ENCODE assay signal across 1 cellular context in the genomic region with DNA sequence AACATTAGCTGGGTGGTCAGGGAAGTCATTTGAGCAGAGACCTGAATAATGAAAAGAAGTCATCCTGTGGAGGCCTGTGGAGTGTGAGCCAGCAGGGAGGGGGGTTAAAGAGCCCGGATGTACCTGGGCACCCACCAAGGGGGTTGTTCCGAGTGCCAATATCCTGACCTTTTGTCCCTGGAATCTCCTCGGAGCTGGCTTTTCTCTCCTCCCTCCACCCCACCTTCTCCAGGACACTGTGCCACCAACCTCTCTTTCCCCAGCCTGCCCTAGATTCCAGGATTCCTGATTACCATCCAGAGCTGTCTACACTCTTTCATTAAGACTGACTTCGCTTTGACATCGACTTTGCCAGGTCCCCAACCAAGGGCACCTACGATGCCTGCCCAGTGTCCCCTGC.
TF ChIP-seq lines count a peak whose summit lies in the region.

No MANE protein-coding gene starts in this region.

TF ChIP-seq in GM23338, 12 proteins besides CTCF, POLR2A, EP300 and RAD21 (continued from another document):
- TF ChIP-seq ZNF331 (CRISPR knock-in tag; IDR thresholded peaks at IDR 0.05; ENCODE audit: low read depth) (no peak), JUNB (IDR thresholded peaks at IDR 0.05; ENCODE audit: unreplicated experiment) (no peak), CREB1 (CRISPR knock-in tag; IDR thresholded peaks at IDR 0.05; ENCODE audit: low read depth) (no peak), STAT1 (IDR thresholded peaks at IDR 0.05; ENCODE audit: unreplicated experiment) (no peak), POLR2AphosphoS5 (IDR thresholded peaks at IDR 0.05; ENCODE audit: low read depth) (no peak), EZH2 (IDR thresholded peaks at IDR 0.05; ENCODE audit: low read depth, unreplicated experiment) (no peak), NANOG (IDR thresholded peaks at IDR 0.05; ENCODE audit: borderline replicate concordance) (no peak), ZNF114 (CRISPR knock-in tag; IDR thresholded peaks at IDR 0.05) (no peak), EZH2phosphoT487 (IDR thresholded peaks at IDR 0.05; ENCODE audit: unreplicated experiment) (no peak)
- TF ChIP-seq, protein P1, sequence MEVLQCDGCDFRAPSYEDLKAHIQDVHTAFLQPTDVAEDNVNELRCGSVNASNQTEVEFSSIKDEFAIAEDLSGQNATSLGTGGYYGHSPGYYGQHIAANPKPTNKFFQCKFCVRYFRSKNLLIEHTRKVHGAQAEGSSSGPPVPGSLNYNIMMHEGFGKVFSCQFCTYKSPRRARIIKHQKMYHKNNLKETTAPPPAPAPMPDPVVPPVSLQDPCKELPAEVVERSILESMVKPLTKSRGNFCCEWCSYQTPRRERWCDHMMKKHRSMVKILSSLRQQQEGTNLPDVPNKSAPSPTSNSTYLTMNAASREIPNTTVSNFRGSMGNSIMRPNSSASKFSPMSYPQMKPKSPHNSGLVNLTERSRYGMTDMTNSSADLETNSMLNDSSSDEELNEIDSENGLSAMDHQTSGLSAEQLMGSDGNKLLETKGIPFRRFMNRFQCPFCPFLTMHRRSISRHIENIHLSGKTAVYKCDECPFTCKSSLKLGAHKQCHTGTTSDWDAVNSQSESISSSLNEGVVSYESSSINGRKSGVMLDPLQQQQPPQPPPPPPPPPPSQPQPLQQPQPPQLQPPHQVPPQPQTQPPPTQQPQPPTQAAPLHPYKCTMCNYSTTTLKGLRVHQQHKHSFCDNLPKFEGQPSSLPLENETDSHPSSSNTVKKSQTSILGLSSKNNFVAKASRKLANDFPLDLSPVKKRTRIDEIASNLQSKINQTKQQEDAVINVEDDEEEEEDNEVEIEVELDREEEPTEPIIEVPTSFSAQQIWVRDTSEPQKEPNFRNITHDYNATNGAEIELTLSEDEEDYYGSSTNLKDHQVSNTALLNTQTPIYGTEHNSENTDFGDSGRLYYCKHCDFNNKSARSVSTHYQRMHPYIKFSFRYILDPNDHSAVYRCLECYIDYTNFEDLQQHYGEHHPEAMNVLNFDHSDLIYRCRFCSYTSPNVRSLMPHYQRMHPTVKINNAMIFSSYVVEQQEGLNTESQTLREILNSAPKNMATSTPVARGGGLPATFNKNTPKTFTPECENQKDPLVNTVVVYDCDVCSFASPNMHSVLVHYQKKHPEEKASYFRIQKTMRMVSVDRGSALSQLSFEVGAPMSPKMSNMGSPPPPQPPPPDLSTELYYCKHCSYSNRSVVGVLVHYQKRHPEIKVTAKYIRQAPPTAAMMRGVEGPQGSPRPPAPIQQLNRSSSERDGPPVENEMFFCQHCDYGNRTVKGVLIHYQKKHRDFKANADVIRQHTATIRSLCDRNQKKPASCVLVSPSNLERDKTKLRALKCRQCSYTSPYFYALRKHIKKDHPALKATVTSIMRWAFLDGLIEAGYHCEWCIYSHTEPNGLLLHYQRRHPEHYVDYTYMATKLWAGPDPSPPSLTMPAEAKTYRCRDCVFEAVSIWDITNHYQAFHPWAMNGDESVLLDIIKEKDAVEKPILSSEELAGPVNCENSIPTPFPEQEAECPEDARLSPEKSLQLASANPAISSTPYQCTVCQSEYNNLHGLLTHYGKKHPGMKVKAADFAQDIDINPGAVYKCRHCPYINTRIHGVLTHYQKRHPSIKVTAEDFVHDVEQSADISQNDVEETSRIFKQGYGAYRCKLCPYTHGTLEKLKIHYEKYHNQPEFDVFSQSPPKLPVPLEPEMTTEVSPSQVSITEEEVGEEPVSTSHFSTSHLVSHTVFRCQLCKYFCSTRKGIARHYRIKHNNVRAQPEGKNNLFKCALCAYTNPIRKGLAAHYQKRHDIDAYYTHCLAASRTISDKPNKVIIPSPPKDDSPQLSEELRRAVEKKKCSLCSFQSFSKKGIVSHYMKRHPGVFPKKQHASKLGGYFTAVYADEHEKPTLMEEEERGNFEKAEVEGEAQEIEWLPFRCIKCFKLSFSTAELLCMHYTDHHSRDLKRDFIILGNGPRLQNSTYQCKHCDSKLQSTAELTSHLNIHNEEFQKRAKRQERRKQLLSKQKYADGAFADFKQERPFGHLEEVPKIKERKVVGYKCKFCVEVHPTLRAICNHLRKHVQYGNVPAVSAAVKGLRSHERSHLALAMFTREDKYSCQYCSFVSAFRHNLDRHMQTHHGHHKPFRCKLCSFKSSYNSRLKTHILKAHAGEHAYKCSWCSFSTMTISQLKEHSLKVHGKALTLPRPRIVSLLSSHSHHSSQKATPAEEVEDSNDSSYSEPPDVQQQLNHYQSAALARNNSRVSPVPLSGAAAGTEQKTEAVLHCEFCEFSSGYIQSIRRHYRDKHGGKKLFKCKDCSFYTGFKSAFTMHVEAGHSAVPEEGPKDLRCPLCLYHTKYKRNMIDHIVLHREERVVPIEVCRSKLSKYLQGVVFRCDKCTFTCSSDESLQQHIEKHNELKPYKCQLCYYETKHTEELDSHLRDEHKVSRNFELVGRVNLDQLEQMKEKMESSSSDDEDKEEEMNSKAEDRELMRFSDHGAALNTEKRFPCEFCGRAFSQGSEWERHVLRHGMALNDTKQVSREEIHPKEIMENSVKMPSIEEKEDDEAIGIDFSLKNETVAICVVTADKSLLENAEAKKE (CRISPR knock-in tag; IDR thresholded peaks at IDR 0.05) = no peak
- TF ChIP-seq, protein P2, sequence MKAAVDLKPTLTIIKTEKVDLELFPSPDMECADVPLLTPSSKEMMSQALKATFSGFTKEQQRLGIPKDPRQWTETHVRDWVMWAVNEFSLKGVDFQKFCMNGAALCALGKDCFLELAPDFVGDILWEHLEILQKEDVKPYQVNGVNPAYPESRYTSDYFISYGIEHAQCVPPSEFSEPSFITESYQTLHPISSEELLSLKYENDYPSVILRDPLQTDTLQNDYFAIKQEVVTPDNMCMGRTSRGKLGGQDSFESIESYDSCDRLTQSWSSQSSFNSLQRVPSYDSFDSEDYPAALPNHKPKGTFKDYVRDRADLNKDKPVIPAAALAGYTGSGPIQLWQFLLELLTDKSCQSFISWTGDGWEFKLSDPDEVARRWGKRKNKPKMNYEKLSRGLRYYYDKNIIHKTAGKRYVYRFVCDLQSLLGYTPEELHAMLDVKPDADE (IDR thresholded peaks at IDR 0.05) = no peak
